In genomic region chr9:27353405-27354229, GRCh38 we compare ENCODE assay signal across 9 cellular contexts. TPM values are rescaled to one million over a fixed set of nuclear protein-coding genes. Genes with fewer than 3 reads are reported as not detected.
A peak's percentile ranks its signal among the peaks of the same experiment; 100 is the strongest.
DNase-seq lines count a peak whose midpoint lies in the region; ATAC-seq, FAIRE-seq and TF ChIP-seq lines count a peak whose summit lies in the region.
"Had no signal": no experiment of that assay in that cellular context is flagged by ENCODE, and none has a peak within 500 bp of the region (broad histone marks: within the 10 kb centered on the region; RNA-seq: fewer than 3 reads in every experiment).

No MANE protein-coding gene starts in this region.

- peaks cover 0 to 15% (median 0%) of the 10 kb centered on the region in 11 experiments; a peak in 7 of 22 replicates for H3K36me3 ChIP-seq in BLaER1 treated with 17β-estradiol and CSF1 and Interleukin-3, amounts not matched to agents 10 nM and 100 nM
- peaks cover 0 to 4% (median 1%) of the 10 kb centered on the region in 4 experiments; a peak in 3 of 8 replicates for H3K36me3 ChIP-seq in H1 (ENCODE audit: control insufficient read depth in 2 of 4, insufficient read depth in 4 of 4, low read length in 3 of 4)

- peak in 1 of 2 experiments; percentile 48 for DNase-seq in H1 (ENCODE audit: low read depth in 1 of 2, low spot score in 2 of 2)
- peak in 1 of 2 donors; percentile 24 for DNase-seq in stimulated activated naive CD8-positive, alpha-beta T cell treated with anti-CD3 and anti-CD28 coated beads, Interleukin-15, amount 100 ng/mL, for 72 hours
- no peak for DNase-seq in HTR-8/SVneo (ENCODE audit: insufficient read length, low spot score)
- no peak for DNase-seq in GM19240 (ENCODE audit: insufficient read length, low spot score)
- no peak for DNase-seq in COLO668 (lab: John Stamatoyannopoulos, UW; ENCODE audit: unreplicated experiment)

- peaks cover 30 to 92% (median 38%) of the 10 kb centered on the region in 10 experiments for H3K4me1 ChIP-seq in BLaER1 treated with 17β-estradiol and CSF1 and Interleukin-3, amounts not matched to agents 10 nM and 100 nM
- H3K4me1 ChIP-seq in H1 (replicated peaks in 1 of 4; ENCODE audit: control insufficient read depth in 3 of 4, insufficient read depth in 4 of 4, low read length in 3 of 4), result peaks cover 2 to 22% (median 9%) of the 10 kb centered on the region in 4 experiments

- no peaks in the 10 kb centered on the region for H3K9me3 Mint-ChIP-seq in stimulated activated naive CD8-positive, alpha-beta T cell treated with anti-CD3 and anti-CD28 coated beads, Interleukin-15, amount 100 ng/mL, for 72 hours

- peak overlapping the region; percentile 40 to 84 (median 54); a peak in 19 of 22 replicates for H3K4me2 ChIP-seq in BLaER1 treated with 17β-estradiol and CSF1 and Interleukin-3, amounts not matched to agents 10 nM and 100 nM
- H3K4me2 ChIP-seq in H1 (ENCODE audit: insufficient read depth in 1 of 2, low read depth in 2 of 2, low read length in 2 of 2), result peak overlapping the region in 1 of 2 experiments; percentile 26; a peak in 1 of 4 replicates

- POLR2A ChIA-PET in H1 (lab: Charles Lee; ENCODE audit: partially characterized antibody), result interaction anchor here (1.2 kb wide), 2 partner anchors 45 to 117 kb away, joined by 3 read pairs; no protein-coding TSS in a partner anchor

- H3K27ac Mint-ChIP-seq in stimulated activated naive CD8-positive, alpha-beta T cell treated with anti-CD3 and anti-CD28 coated beads, Interleukin-15, amount 100 ng/mL, for 72 hours, result peak overlapping the region in 1 of 2 donors; percentile 71

- H2AFZ ChIP-seq in H1 (ENCODE audit: low read length), result no peak overlapping the region

- H3K4ac ChIP-seq in H1 (replicated peaks; ENCODE audit: insufficient read length, low read depth, low read length), result no peak overlapping the region

- peak overlapping the region; percentile 42; the same call in 1 of the 2 replicates for H2AK5ac ChIP-seq in H1 (ENCODE audit: low read depth, low read length)

- no peak overlapping the region for H3K14ac ChIP-seq in H1 (ENCODE audit: insufficient read length)

- peak; percentile 45 for FAIRE-seq in H1 (lab: Jason Lieb, UNC)
- FAIRE-seq in HTR-8/SVneo (lab: Jason Lieb, UNC), result no peak

- H3K4me1 Mint-ChIP-seq in stimulated activated naive CD8-positive, alpha-beta T cell treated with anti-CD3 and anti-CD28 coated beads, Interleukin-15, amount 100 ng/mL, for 72 hours, result peaks cover 42% of the 10 kb centered on the region

- H3K79me1 ChIP-seq in H1 (ENCODE audit: low read depth, low read length), result no peaks in the 10 kb centered on the region

- CTCF ChIA-PET in H1 (lab: Charles Lee; ENCODE audit: partially characterized antibody), result interaction anchor here (1.1 to 2.5 kb wide), 10 partner anchors 11 to 184 kb away, joined by 3 to 7 read pairs (median 4); no protein-coding TSS in a partner anchor

- no peak overlapping the region for H3K4me3 ChIP-seq in BLaER1 treated with 17β-estradiol and CSF1 and Interleukin-3, amounts not matched to agents 10 nM and 100 nM
- no peak overlapping the region for H3K4me3 ChIP-seq in H1 (ENCODE audit: extremely low read depth in 1 of 4, insufficient read depth in 2 of 4, low read depth in 3 of 4, low read length in 4 of 4)

- H3K27ac ChIP-seq in BLaER1 treated with 17β-estradiol and CSF1 and Interleukin-3, amounts not matched to agents 10 nM and 100 nM, result peak overlapping the region in 4 of 11 experiments; percentile 57 to 86 (median 70); a peak in 9 of 22 replicates
- no peak overlapping the region for H3K27ac ChIP-seq in H1 (ENCODE audit: low read depth, low read length)

- peak overlapping the region in 2 of 11 experiments; percentile 46 to 62; a peak in 3 of 22 replicates for H3K9ac ChIP-seq in BLaER1 treated with 17β-estradiol and CSF1 and Interleukin-3, amounts not matched to agents 10 nM and 100 nM
- H3K9ac ChIP-seq in H1 (replicated peaks in 1 of 4; ENCODE audit: extremely low read depth in 1 of 4, low read depth in 3 of 4, low read length in 3 of 4), result no peak overlapping the region

- H4K5ac ChIP-seq in H1 (ENCODE audit: insufficient read length, low read depth, low read length), result no peak overlapping the region

- H4K8ac ChIP-seq in H1 (ENCODE audit: extremely low read depth, insufficient read depth, low read length), result no peak overlapping the region

- H2BK20ac ChIP-seq in H1 (ENCODE audit: low read length), result no peak overlapping the region

- H3K79me2 ChIP-seq in H1 (ENCODE audit: control insufficient read depth in 1 of 2, insufficient read depth in 2 of 2, low read length in 2 of 2), result no peaks in the 10 kb centered on the region

- TF ChIP-seq RAD21 in H1 (IDR thresholded peaks at IDR 0.05 in 1 of 2, conservative IDR thresholded peaks at IDR 0.05 in 1 of 2; ENCODE audit: low read depth in 2 of 2, low read length in 2 of 2), result no peak

- no peak overlapping the region for H3K4me3 Mint-ChIP-seq in stimulated activated naive CD8-positive, alpha-beta T cell treated with anti-CD3 and anti-CD28 coated beads, Interleukin-15, amount 100 ng/mL, for 72 hours

- no peaks in the 10 kb centered on the region for H3K23me2 ChIP-seq in H1 (ENCODE audit: low read depth, low read length)

- peak in 1 of 3 experiments; percentile 3; a peak in 1 of 4 replicates for TF ChIP-seq CTCF in H1 (IDR thresholded peaks at IDR 0.05; ENCODE audit: control extremely low read depth in 1 of 3, insufficient read depth in 1 of 3, low read depth in 1 of 3, low read length in 3 of 3)

- H3K56ac ChIP-seq in H1 (replicated peaks; ENCODE audit: insufficient read length, low read depth, low read length), result no peak overlapping the region

- H2BK15ac ChIP-seq in H1 (ENCODE audit: low read length), result no peak overlapping the region

- H2BK120ac ChIP-seq in H1 (replicated peaks; ENCODE audit: low read depth, low read length), result no peak overlapping the region

- 49% methylated on average over 6 of the region's 6 CpGs; no CpG with 5 or more reads in 1 of the 2 experiments for WGBS in H1 (ENCODE audit: extremely low coverage in 1 of 2, insufficient coverage in 1 of 2, insufficient read length in 1 of 2, insufficient replicate concordance in 2 of 2, low coverage in 1 of 2, low lambda C conversion rate in 2 of 2, missing lambda C conversion rate in 1 of 2), 2 experiments

- TF ChIP-seq POLR2A in H1 (IDR thresholded peaks at IDR 0.05; ENCODE audit: control extremely low read depth in 1 of 2, low read depth in 2 of 2, low read length in 2 of 2), result no peak

- H3K27me3 Mint-ChIP-seq in stimulated activated naive CD8-positive, alpha-beta T cell treated with anti-CD3 and anti-CD28 coated beads, Interleukin-15, amount 100 ng/mL, for 72 hours, result peaks cover 7% of the 10 kb centered on the region

- H3K23ac ChIP-seq in H1 (ENCODE audit: insufficient read length), result no peak overlapping the region

- no peak overlapping the region for H4K91ac ChIP-seq in H1 (replicated peaks; ENCODE audit: insufficient read length, low read length)

- no peak overlapping the region; the same call in 1 of the 2 replicates for H3K18ac ChIP-seq in H1 (ENCODE audit: extremely low read depth, low read length)

- H3K27me3 ChIP-seq in BLaER1 treated with 17β-estradiol and CSF1 and Interleukin-3, amounts not matched to agents 10 nM and 100 nM, result 0 out of 22 replicates have a peak, but pooled peaks cover 0 to 5% (median 0%) of the 10 kb centered on the region in 11 experiments
- H3K27me3 ChIP-seq in H1 (replicated peaks in 1 of 4; ENCODE audit: control insufficient read depth in 3 of 4, extremely low read depth in 1 of 4, insufficient read depth in 3 of 4, low read length in 3 of 4), result no peaks in the 10 kb centered on the region

- H4K20me1 ChIP-seq in BLaER1 treated with 17β-estradiol and CSF1 and Interleukin-3, amounts not matched to agents 10 nM and 100 nM, result no peaks in the 10 kb centered on the region
- H4K20me1 ChIP-seq in H1 (replicated peaks in 1 of 2; ENCODE audit: control insufficient read depth in 1 of 2, insufficient read depth in 2 of 2, low read length in 2 of 2), result no peaks in the 10 kb centered on the region

- TF ChIP-seq EP300 in H1 (IDR thresholded peaks at IDR 0.05; ENCODE audit: borderline replicate concordance in 1 of 2, low read depth in 2 of 2, low read length in 2 of 2), result no peak; a peak in 1 of 3 replicates

- peak; percentile 79 for ATAC-seq in GM19438 (IDR thresholded peaks at IDR 0.05; ENCODE audit: low read depth, unreplicated experiment)
- peak; percentile 93 for ATAC-seq in HG03354 (IDR thresholded peaks at IDR 0.05; ENCODE audit: poor library complexity, severe bottlenecking, unreplicated experiment)
- peak; percentile 90 for ATAC-seq in stimulated activated naive CD8-positive, alpha-beta T cell treated with anti-CD3 and anti-CD28 coated beads, Interleukin-15, amount 100 ng/mL, for 72 hours

- H2BK12ac ChIP-seq in H1 (ENCODE audit: low read depth, low read length), result peak overlapping the region; percentile 45; the same call in 1 of the 2 replicates

- H2BK5ac ChIP-seq in H1 (ENCODE audit: low read depth, low read length), result peak overlapping the region; percentile 29; the same call in 1 of the 2 replicates

- H3K9me3 ChIP-seq in BLaER1 treated with 17β-estradiol and CSF1 and Interleukin-3, amounts not matched to agents 10 nM and 100 nM (replicated peaks in 1 of 11), result peaks cover 0 to 8% (median 0%) of the 10 kb centered on the region in 11 experiments; a peak in 3 of 22 replicates
- H3K9me3 ChIP-seq in H1 (ENCODE audit: insufficient read depth in 2 of 2, low read depth in 1 of 2, low read length in 1 of 2), result no peaks in the 10 kb centered on the region

TF ChIP-seq in H1, 55 proteins besides CTCF, POLR2A, EP300 and RAD21:
- TF ChIP-seq NANOG (IDR thresholded peaks at IDR 0.05; ENCODE audit: insufficient read depth, low read depth, low read length, poor library complexity, severe bottlenecking) (peak; percentile 2), TCF12 (IDR thresholded peaks at IDR 0.05; ENCODE audit: low read depth, low read length) (0 out of 2 replicates have a peak, but pooled peaks have one; percentile 56), BCL11A (IDR thresholded peaks at IDR 0.05; ENCODE audit: low read depth in 2 of 2, low read length in 2 of 2) (no peak)

RNA-seq across cellular contexts. Expression of gene EQTN, which starts 56.7 kb away (rescaled TPM):
- total RNA-seq in H1 (2021; fragmentation: NEBNext Ultra II Directional; extraction: Animal tissue kit (Norgen Biotek cat#: 25700)), result 0.52 TPM in 1 of 2 replicates, not detected in the other
- polyA plus RNA-seq in H1 (2011; rRNA removed), result 0.23 TPM in 1 of 2 replicates, not detected in the other
- 0.09 TPM for polyA plus RNA-seq in H1 (2011; cell fraction: cytosol; rRNA removed)
- polyA plus RNA-seq in H1 (2011; cell fraction: nucleus; rRNA removed), result 0.14 TPM
- polyA plus RNA-seq in H1 (2012, experiment 1 of 2), result 0.20 to 0.24 TPM in 2 of 4 replicates, not detected in the others
- polyA plus RNA-seq in H1 (2012, experiment 2 of 2), result not detected
- polyA plus RNA-seq in H1 (2013, experiment 1 of 2), result 0.24 TPM
- 0.17 TPM for polyA plus RNA-seq in H1 (2013, experiment 2 of 2)
- 1.9 and 2.0 TPM in 2 replicates for polyA minus RNA-seq in H1 (2011; rRNA and poly(A)+ RNA removed)
- not detected for polyA minus RNA-seq in H1 (2011; cell fraction: cytosol; rRNA and poly(A)+ RNA removed)
- 4.6 TPM for polyA minus RNA-seq in H1 (2011; cell fraction: nucleus; rRNA and poly(A)+ RNA removed)
- polyA plus RNA-seq: liver had no signal
